Comparison of ENCODE assay signal across 8 cellular contexts in genomic region chr3:84536916-84537315, GRCh38.
"Had no signal": no experiment of that assay in that cellular context is flagged by ENCODE, and none has a peak within 500 bp of the region (broad histone marks: within the 10 kb centered on the region; RNA-seq: fewer than 3 reads in every experiment).

No MANE protein-coding gene starts in this region.

- H3K4me3 ChIP-seq: GM12878 had no signal

- DNase-seq: GDM1, GF-D8 had no signal

- FAIRE-seq: G401.6, GM12878, GM12891, GM12892, GM18507, GM19239 had no signal

- ATAC-seq: GM12878 had no signal
